26 cellular contexts compared by ENCODE assay signal in the genomic region with DNA sequence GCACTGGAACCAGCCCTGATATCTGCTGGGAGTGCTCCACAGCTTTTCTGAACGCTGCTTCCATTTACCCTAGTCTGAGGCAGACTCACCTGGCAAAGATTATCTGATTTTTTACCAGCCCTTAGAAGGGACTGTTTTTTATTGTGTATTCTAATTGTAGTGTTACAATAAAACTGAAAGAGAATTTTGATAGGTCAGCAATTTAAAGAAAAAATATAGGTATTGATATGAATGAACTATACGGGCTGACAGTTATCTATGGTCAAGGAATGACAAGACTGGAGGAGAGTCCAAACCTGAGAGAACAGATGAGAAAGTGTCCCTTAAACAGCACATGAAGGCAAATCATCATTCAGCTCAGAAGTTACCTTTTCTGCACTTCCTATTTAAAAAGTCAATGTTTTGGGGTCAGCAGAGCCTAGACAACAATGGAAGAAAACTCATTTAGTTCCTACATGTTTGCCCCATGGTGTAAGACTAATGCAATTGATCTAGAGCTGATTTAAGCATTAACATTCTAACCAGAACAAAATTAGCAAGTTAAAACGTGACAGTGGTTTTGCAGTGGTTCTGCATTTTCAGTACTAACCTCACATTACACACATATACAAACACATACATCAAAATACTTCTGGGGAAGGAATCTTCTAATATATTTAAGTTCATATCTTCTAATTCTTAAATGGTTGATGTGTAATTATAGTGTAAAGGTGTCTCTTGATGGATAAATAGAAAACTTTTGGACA.
"Had no signal": no experiment of that assay in that cellular context is flagged by ENCODE, and none has a peak within 500 bp of the region (broad histone marks: within the 10 kb centered on the region; RNA-seq: fewer than 3 reads in every experiment).

No MANE protein-coding gene starts in this region.

- H3K9ac ChIP-seq: neural progenitor cell, parathyroid adenoma had no signal

- H3K9me3 ChIP-seq: left ventricle myocardium inferior, neutrophil, right atrium auricular region, stomach, testis, tibial artery, upper lobe of right lung, uterus had no signal

- ATAC-seq: natural killer cell; sciatic nerve; stimulated activated naive B cell treated with anti-CD40 and anti-IgM and Interleukin-4, amounts not matched to agents 10 μg/mL and 1 μg/mL and 100 μg/mL, for 72 hours; stimulated activated naive CD8-positive, alpha-beta T cell treated with anti-CD3 and anti-CD28 coated beads, Interleukin-15, Interleukin-2, amounts not matched to agents 100 U/mL and 50 U/mL, for 24 hours; upper lobe of right lung had no signal

- H3K4me2 ChIP-seq: hepatocyte, neural progenitor cell had no signal

- DNase-seq: islet precursor cell; left ventricle myocardium inferior; naive B cell; natural killer cell; nephron progenitor cell; occipital lobe; stimulated activated CD4-positive, alpha-beta T cell treated with anti-CD3 and anti-CD28 coated beads, Interleukin-12 subunit alpha, Interleukin-12 subunit beta, amount 100 ng/mL, for 4 hours; stimulated activated CD4-positive, alpha-beta T cell treated with anti-CD3 and anti-CD28 coated beads, Interleukin-15, amount 100 ng/mL, for 24 hours; stimulated activated CD4-positive, alpha-beta T cell treated with anti-CD3 and anti-CD28 coated beads, Interleukin-2, amount 100 ng/mL, for 24 hours; stimulated activated CD4-positive, alpha-beta T cell treated with anti-CD3 and anti-CD28 coated beads, Interleukin-4, amount 100 ng/mL, for 1 hour; stimulated activated naive B cell treated with anti-CD40 and anti-IgM and Interleukin-4, amounts not matched to agents 10 μg/mL and 1 μg/mL and 100 μg/mL, for 72 hours; stimulated activated naive CD8-positive, alpha-beta T cell treated with anti-CD3 and anti-CD28 coated beads, Interleukin-15, Interleukin-2, amounts not matched to agents 100 U/mL and 50 U/mL, for 24 hours; stomach; testis; tibial artery; trophoblast cell; upper lobe of right lung; uterus had no signal

- H3K27me3 ChIP-seq: hepatocyte, neural progenitor cell, neutrophil, right atrium auricular region, stomach, testis, tibial artery, upper lobe of right lung, uterus had no signal

- H3K4me3 ChIP-seq: hepatocyte, left ventricle myocardium inferior, lung, neural progenitor cell, right atrium auricular region, skin epidermis, stomach, testis, tibial artery, upper lobe of right lung, uterus had no signal

- H3K4me1 ChIP-seq: left ventricle myocardium inferior, parathyroid adenoma, right atrium auricular region, stomach, testis, tibial artery, upper lobe of right lung, uterus had no signal

- H3K27ac ChIP-seq: hepatocyte, left ventricle myocardium inferior, neural progenitor cell, neutrophil, parathyroid adenoma, right atrium auricular region, skin epidermis, stomach, testis, tibial artery, upper lobe of right lung, uterus had no signal

- H3K36me3 ChIP-seq: left ventricle myocardium inferior, neutrophil, right atrium auricular region, stomach, tibial artery, upper lobe of right lung, uterus had no signal

- H2AFZ ChIP-seq: hepatocyte, neural progenitor cell, parathyroid adenoma had no signal

- H3K79me2 ChIP-seq: hepatocyte, parathyroid adenoma had no signal
